1 cellular context compared by ENCODE assay signal in genomic region chr7:150388709-150389531, GRCh38.
A peak's percentile ranks its signal among the peaks of the same experiment; 100 is the strongest.
TF ChIP-seq lines count a peak whose summit lies in the region.

No MANE protein-coding gene starts in this region.

TF ChIP-seq in HepG2, 621 proteins besides CTCF, POLR2A, EP300 and RAD21 (continued from another document and continues in another):
- TF ChIP-seq PATZ1 (CRISPR knock-in tag; IDR thresholded peaks at IDR 0.05) = peak; percentile 83
- no peak for TF ChIP-seq ADNP (CRISPR knock-in tag; IDR thresholded peaks at IDR 0.05)
- TF ChIP-seq ZIK1 (CRISPR knock-in tag; IDR thresholded peaks at IDR 0.05; ENCODE audit: borderline replicate concordance, low read depth) = peak; percentile 75; the same call in 1 of the 2 replicates
- TF ChIP-seq ZNF678 (CRISPR knock-in tag; IDR thresholded peaks at IDR 0.05) = no peak
- TF ChIP-seq SKI (IDR thresholded peaks at IDR 0.05; ENCODE audit: partially characterized antibody) = peak; percentile 93
- TF ChIP-seq ZNF326 (CRISPR knock-in tag; IDR thresholded peaks at IDR 0.05; ENCODE audit: borderline replicate concordance) = no peak
- no peak for TF ChIP-seq NONO (IDR thresholded peaks at IDR 0.05)
- TF ChIP-seq NONO (CRISPR knock-in tag; conservative IDR thresholded peaks at IDR 0.05) = peak; percentile 81
- TF ChIP-seq ARNT2 (CRISPR knock-in tag; IDR thresholded peaks at IDR 0.05; ENCODE audit: low read depth) = peak; percentile 61; the same call in 1 of the 2 replicates
- TF ChIP-seq HOXA3 (CRISPR knock-in tag; IDR thresholded peaks at IDR 0.05) = peak; percentile 93
- TF ChIP-seq UBTF (CRISPR knock-in tag; IDR thresholded peaks at IDR 0.05) = peak; percentile 71
- TF ChIP-seq NFATC3 (CRISPR knock-in tag; IDR thresholded peaks at IDR 0.05) = no peak
- TF ChIP-seq NCOR1 (IDR thresholded peaks at IDR 0.05; ENCODE audit: borderline replicate concordance, low read length) = peak; percentile 91; the same call in 1 of the 2 replicates
- peak; percentile 89 for TF ChIP-seq KMT2A (CRISPR knock-in tag; IDR thresholded peaks at IDR 0.05)
- no peak for TF ChIP-seq ZMAT5 (CRISPR knock-in tag; IDR thresholded peaks at IDR 0.05; ENCODE audit: borderline replicate concordance, low read depth)
- peak; percentile 95; the same call in 1 of the 2 replicates for TF ChIP-seq SMAD3 (CRISPR knock-in tag; IDR thresholded peaks at IDR 0.05)
- TF ChIP-seq HHEX (CRISPR knock-in tag; IDR thresholded peaks at IDR 0.05) = no peak
- no peak; the same call in 1 of the 2 replicates for TF ChIP-seq ZBTB49 (CRISPR knock-in tag; IDR thresholded peaks at IDR 0.05; ENCODE audit: borderline replicate concordance)
- no peak for TF ChIP-seq MTERF4 (CRISPR knock-in tag; IDR thresholded peaks at IDR 0.05)
- TF ChIP-seq ZMAT3 (CRISPR knock-in tag; conservative IDR thresholded peaks at IDR 0.05) = no peak
- no peak for TF ChIP-seq SSRP1 (CRISPR knock-in tag; IDR thresholded peaks at IDR 0.05)
- no peak; the same call in 1 of the 2 replicates for TF ChIP-seq ZNF558 (CRISPR knock-in tag; IDR thresholded peaks at IDR 0.05; ENCODE audit: borderline replicate concordance)
- TF ChIP-seq PRDM10 (CRISPR knock-in tag; IDR thresholded peaks at IDR 0.05; ENCODE audit: low read depth) = peak; percentile 95
- TF ChIP-seq KDM1A (CRISPR knock-in tag; IDR thresholded peaks at IDR 0.05) = no peak; the same call in none of the 2 replicates
- TF ChIP-seq ZNF280D (CRISPR knock-in tag; IDR thresholded peaks at IDR 0.05) = 0 out of 2 replicates have a peak, but pooled peaks have one; percentile 45
- 0 out of 2 replicates have a peak, but pooled peaks have one; percentile 48 for TF ChIP-seq ZBTB46 (CRISPR knock-in tag; IDR thresholded peaks at IDR 0.05; ENCODE audit: borderline replicate concordance)
- no peak for TF ChIP-seq ZNF7 (CRISPR knock-in tag; IDR thresholded peaks at IDR 0.05)
- peak; percentile 93 for TF ChIP-seq BCL6 (CRISPR knock-in tag; IDR thresholded peaks at IDR 0.05)
- no peak for TF ChIP-seq PLRG1 (conservative IDR thresholded peaks at IDR 0.05)
- TF ChIP-seq ZNF441 (CRISPR knock-in tag; IDR thresholded peaks at IDR 0.05; ENCODE audit: borderline replicate concordance) = no peak
- no peak for TF ChIP-seq FOXO4 (CRISPR knock-in tag; conservative IDR thresholded peaks at IDR 0.05)
- TF ChIP-seq ELF1 (CRISPR knock-in tag; IDR thresholded peaks at IDR 0.05) = peak; percentile 78
- peak; percentile 70; the same call in 1 of the 2 replicates for TF ChIP-seq ZNF768 (CRISPR knock-in tag; IDR thresholded peaks at IDR 0.05)
- TF ChIP-seq MZF1 (CRISPR knock-in tag; IDR thresholded peaks at IDR 0.05; ENCODE audit: borderline replicate concordance) = no peak
- no peak for TF ChIP-seq ZNF484 (CRISPR knock-in tag; IDR thresholded peaks at IDR 0.05; ENCODE audit: borderline replicate concordance, low read depth)
- TF ChIP-seq ZBTB34 (CRISPR knock-in tag; IDR thresholded peaks at IDR 0.05) = peak; percentile 86
- no peak; the same call in 1 of the 2 replicates for TF ChIP-seq ZNF572 (CRISPR knock-in tag; IDR thresholded peaks at IDR 0.05)
- TF ChIP-seq TCF7 (IDR thresholded peaks at IDR 0.05; ENCODE audit: low read depth) = peak; percentile 33; the same call in 1 of the 2 replicates
- peak; percentile 60; the same call in 1 of the 2 replicates for TF ChIP-seq ZNF629 (CRISPR knock-in tag; conservative IDR thresholded peaks at IDR 0.05)
- peak; percentile 85; the same call in 1 of the 2 replicates for TF ChIP-seq ZBTB42 (CRISPR knock-in tag; IDR thresholded peaks at IDR 0.05)
- TF ChIP-seq REL (CRISPR knock-in tag; conservative IDR thresholded peaks at IDR 0.05) = no peak
- no peak for TF ChIP-seq SCMH1 (CRISPR knock-in tag; IDR thresholded peaks at IDR 0.05; ENCODE audit: borderline replicate concordance)
- no peak for TF ChIP-seq ZNF446 (CRISPR knock-in tag; IDR thresholded peaks at IDR 0.05)
